In genomic region chr18:57561728-57562423, GRCh38 we compare ENCODE assay signal across 8 cellular contexts. TPM values are rescaled to one million over a fixed set of nuclear protein-coding genes. Genes with fewer than 3 reads are reported as not detected.
DNase-seq lines count a peak whose midpoint lies in the region; ATAC-seq and TF ChIP-seq lines count a peak whose summit lies in the region.

No MANE protein-coding gene starts in this region.

- no peak for TF ChIP-seq POLR2A in heart left ventricle (IDR thresholded peaks at IDR 0.05)

- H3K27me3 ChIP-seq in H9 (ENCODE audit: insufficient read depth, low read length), result no peaks in the 10 kb centered on the region
- no peaks in the 10 kb centered on the region for H3K27me3 ChIP-seq in heart left ventricle

- no peak overlapping the region for H3K4me2 ChIP-seq in H9 (ENCODE audit: insufficient read depth, insufficient read length, low read length)

- POLR2A ChIA-PET in activated CD8-positive, alpha-beta T cell treated with anti-CD3 and anti-CD28 coated beads, Interleukin-2, amount 10 ng/mL, durations not matched to agents 7 days and 5 days (lab: Charles Lee), result no interaction called here

- peak overlapping the region in 1 of 3 experiments; percentile 12; a peak in 1 of 7 replicates for H3K27ac Mint-ChIP-seq in H9
- H3K27ac Mint-ChIP-seq in activated CD8-positive, alpha-beta T cell treated with anti-CD3 and anti-CD28 coated beads, Interleukin-2, amount 10 ng/mL, durations not matched to agents 7 days and 5 days, result no peak overlapping the region

- no peak overlapping the region for H3K27ac ChIP-seq in H9 (ENCODE audit: insufficient read length, low read depth, low read length)
- no peak overlapping the region for H3K27ac ChIP-seq in heart left ventricle

- no peak overlapping the region for H3K56ac ChIP-seq in H9 (ENCODE audit: insufficient read length, low read depth, low read length)

- no peak overlapping the region for H3K23ac ChIP-seq in H9 (ENCODE audit: insufficient read length, low read depth, low read length)

- no peaks in the 10 kb centered on the region for H3K9me3 Mint-ChIP-seq in H9
- no peaks in the 10 kb centered on the region for H3K9me3 Mint-ChIP-seq in activated CD8-positive, alpha-beta T cell treated with anti-CD3 and anti-CD28 coated beads, Interleukin-2, amount 10 ng/mL, durations not matched to agents 7 days and 5 days (ENCODE audit: insufficient read depth)

- intact Hi-C loops in heart left ventricle (cut with DNase I), result loop anchor here (2.0 to 10.0 kb wide), 9 partner anchors 687 to 917 kb away; no protein-coding TSS in a partner anchor

- H3K27me3 Mint-ChIP-seq in H9 (ENCODE audit: low read depth), result no peaks in the 10 kb centered on the region
- H3K27me3 Mint-ChIP-seq in activated CD8-positive, alpha-beta T cell treated with anti-CD3 and anti-CD28 coated beads, Interleukin-2, amount 10 ng/mL, durations not matched to agents 7 days and 5 days (ENCODE audit: low read depth), result no peaks in the 10 kb centered on the region

- peaks cover 4 to 21% (median 18%) of the 10 kb centered on the region in 3 experiments; a peak in 6 of 7 replicates for H3K36me3 Mint-ChIP-seq in H9 (ENCODE audit: insufficient read depth in 1 of 3, low read depth in 3 of 3)
- H3K36me3 Mint-ChIP-seq in activated CD8-positive, alpha-beta T cell treated with anti-CD3 and anti-CD28 coated beads, Interleukin-2, amount 10 ng/mL, durations not matched to agents 7 days and 5 days (ENCODE audit: low read depth), result peaks cover 19% of the 10 kb centered on the region

- H3T11ph ChIP-seq in H9 (ENCODE audit: low read length), result no peak overlapping the region

- peaks cover 0 to 76% (median 51%) of the 10 kb centered on the region in 9 donors for H3K36me3 ChIP-seq in heart left ventricle

- H3K4me1 ChIP-seq in H9 (ENCODE audit: insufficient read depth, low read length), result no peaks in the 10 kb centered on the region
- peaks cover 0 to 19% (median 0%) of the 10 kb centered on the region in 12 donors for H3K4me1 ChIP-seq in heart left ventricle

- DNase-seq in DMS53 (lab: John Stamatoyannopoulos, UW) (peak; percentile 79), H9 (peak; percentile 42), NCI-H345 treated with DMSO at 0.1 percent for 48 hours (lab: John Stamatoyannopoulos, UW; ENCODE audit: unreplicated experiment) (peak; percentile 19), heart left ventricle (no peak), retinal pigment epithelial cell (ENCODE audit: low read depth) (no peak)
- DNase-seq in activated CD8-positive, alpha-beta T cell treated with anti-CD3 and anti-CD28 coated beads, Interleukin-2, amount 10 ng/mL, durations not matched to agents 7 days and 5 days, result peak; percentile 52

- H4K8ac ChIP-seq in H9 (replicated peaks; ENCODE audit: insufficient read length, low read depth, low read length), result no peak overlapping the region

- ATAC-seq in activated CD8-positive, alpha-beta T cell treated with anti-CD3 and anti-CD28 coated beads, Interleukin-2, amount 10 ng/mL, durations not matched to agents 7 days and 5 days, result peak; percentile 11
- peak in 3 of 4 donors; percentile 28 to 44 (median 30) for ATAC-seq in heart left ventricle
- no peak for ATAC-seq in HG02981 (IDR thresholded peaks at IDR 0.05; ENCODE audit: unreplicated experiment)
- no peak for ATAC-seq in GM18511 (IDR thresholded peaks at IDR 0.05; ENCODE audit: unreplicated experiment)

- no peak overlapping the region for H2AK5ac ChIP-seq in H9 (ENCODE audit: insufficient read length, low read length)

- H3K4me3 ChIP-seq in heart left ventricle (no peak overlapping the region), retinal pigment epithelial cell (ENCODE audit: low read length) (no peak overlapping the region)

- H3K79me1 ChIP-seq in H9 (ENCODE audit: insufficient read depth, low read depth, low read length, poor library complexity, severe bottlenecking), result no peaks in the 10 kb centered on the region

- no peak overlapping the region for H3K4me3 Mint-ChIP-seq in H9
- H3K4me3 Mint-ChIP-seq in activated CD8-positive, alpha-beta T cell treated with anti-CD3 and anti-CD28 coated beads, Interleukin-2, amount 10 ng/mL, durations not matched to agents 7 days and 5 days, result no peak overlapping the region

- no peaks in the 10 kb centered on the region for H3K79me2 ChIP-seq in H9 (ENCODE audit: insufficient read depth, low read length)

- no peak overlapping the region for H2BK15ac ChIP-seq in H9 (ENCODE audit: low read depth, low read length)

- TF ChIP-seq CTCF in H9 (conservative IDR thresholded peaks at IDR 0.05) (peak; percentile 92), heart left ventricle (IDR thresholded peaks at IDR 0.05) (peak; percentile 77 to 93 (median 86)), retinal pigment epithelial cell (conservative IDR thresholded peaks at IDR 0.05; ENCODE audit: low read depth, low read length) (peak; percentile 77)

- no CpG with 5 or more reads among the region's 4 CpGs for WGBS in H9 (ENCODE audit: extremely low coverage, insufficient read length, low lambda C conversion rate)
- 42 to 47% (median 45%) methylated on average over 4 of the region's 4 CpGs for WGBS in heart left ventricle, 4 donors

- no peak overlapping the region for H2BK20ac ChIP-seq in H9 (ENCODE audit: low read depth, low read length, poor library complexity, severe bottlenecking)

- no peak overlapping the region for H3K9ac ChIP-seq in H9 (ENCODE audit: extremely low read depth, insufficient read length, low read length)

- H3K14ac ChIP-seq in H9 (ENCODE audit: insufficient read depth, low read length), result no peak overlapping the region

- no peak overlapping the region for H3K18ac ChIP-seq in H9 (ENCODE audit: insufficient read length, low read depth, low read length)

- H2AFZ ChIP-seq in H9 (ENCODE audit: low read length), result no peak overlapping the region

- H3K4me1 Mint-ChIP-seq in H9, result peaks cover 5 to 6% of the 10 kb centered on the region in 2 experiments
- no peaks in the 10 kb centered on the region for H3K4me1 Mint-ChIP-seq in activated CD8-positive, alpha-beta T cell treated with anti-CD3 and anti-CD28 coated beads, Interleukin-2, amount 10 ng/mL, durations not matched to agents 7 days and 5 days (ENCODE audit: low read depth)

- H4K5ac ChIP-seq in H9 (ENCODE audit: insufficient read length, low read depth, low read length), result no peak overlapping the region

- no peak overlapping the region for H2BK5ac ChIP-seq in H9 (ENCODE audit: insufficient read length, low read length)

- H4K91ac ChIP-seq in H9 (ENCODE audit: insufficient read length, low read depth, low read length), result no peak overlapping the region

- no peaks in the 10 kb centered on the region for H3K23me2 ChIP-seq in H9 (ENCODE audit: insufficient read length, low read depth, low read length, poor library complexity, severe bottlenecking)

- H3K4ac ChIP-seq in H9 (ENCODE audit: low read depth, low read length), result no peak overlapping the region

- H4K20me1 ChIP-seq in H9 (ENCODE audit: control insufficient read depth, insufficient read depth, insufficient read length), result no peaks in the 10 kb centered on the region

- H2BK12ac ChIP-seq in H9 (ENCODE audit: insufficient read length, low read depth, low read length), result no peak overlapping the region

- no peak overlapping the region for H2BK120ac ChIP-seq in H9 (ENCODE audit: low read depth, low read length, poor library complexity, severe bottlenecking)

- CTCF ChIA-PET in activated CD8-positive, alpha-beta T cell treated with anti-CD3 and anti-CD28 coated beads, Interleukin-2, amount 10 ng/mL, durations not matched to agents 7 days and 5 days (lab: Charles Lee), result interaction anchor here (0.6 to 2.1 kb wide), 17 partner anchors 9 to 859 kb away, joined by 3 to 12 read pairs (median 3); no protein-coding TSS in a partner anchor

- H3K9me3 ChIP-seq in H9 (ENCODE audit: control insufficient read depth, low read depth, low read length), result no peaks in the 10 kb centered on the region
- no peaks in the 10 kb centered on the region for H3K9me3 ChIP-seq in heart left ventricle

RNA-seq across cellular contexts. Expression of gene FECH, which starts 24.6 kb away (rescaled TPM):
- total RNA-seq in H9 (2021), result 24.1 and 24.8 TPM in 2 replicates
- 10 to 100 TPM; 21.1 to 26.7 TPM for total RNA-seq in activated CD8-positive, alpha-beta T cell treated with anti-CD3 and anti-CD28 coated beads, Interleukin-2, amount 10 ng/mL, durations not matched to agents 7 days and 5 days
- 10 to 100 TPM; 29.0 to 93.3 (median 50.7) TPM for total RNA-seq in heart left ventricle
- polyA plus RNA-seq in heart left ventricle, result 10 to 100 TPM in 1 of 2 donors, 1 to 10 TPM in 1; 4.7 to 21.0 TPM

RNA-seq across cellular contexts. Expression of gene NARS1, which starts 59.8 kb away (rescaled TPM):
- total RNA-seq in H9 (2021), result 143 and 148 TPM in 2 replicates
- 10 to 100 TPM; 87.1 to 89.1 TPM for total RNA-seq in activated CD8-positive, alpha-beta T cell treated with anti-CD3 and anti-CD28 coated beads, Interleukin-2, amount 10 ng/mL, durations not matched to agents 7 days and 5 days
- total RNA-seq in heart left ventricle, result 100 to 1,000 TPM in 8 of 9 donors, 10 to 100 TPM in 1; 90.3 to 158 (median 114) TPM
- polyA plus RNA-seq in heart left ventricle, result 100 to 1,000 TPM in 1 of 2 donors, 10 to 100 TPM in 1; 69.5 to 138 TPM

Comparison
In these comparisons a context has a peak if more than half of its experiments do, and no peak if none do; other contexts are left out.
1. DNase-seq: peak in DMS53 (single experiment), H9 (single experiment), NCI-H345 treated with DMSO at 0.1 percent for 48 hours (single experiment) and activated CD8-positive, alpha-beta T cell treated with anti-CD3 and anti-CD28 coated beads, Interleukin-2, amount 10 ng/mL, durations not matched to agents 7 days and 5 days (single experiment); none in heart left ventricle (0 of 5) and retinal pigment epithelial cell (single experiment).
2. ATAC-seq: peak in activated CD8-positive, alpha-beta T cell treated with anti-CD3 and anti-CD28 coated beads, Interleukin-2, amount 10 ng/mL, durations not matched to agents 7 days and 5 days (single experiment) and heart left ventricle (3 of 4); none in HG02981 (single experiment) and GM18511 (single experiment).
3. Peak in every context shown above with its lines, with median percentiles within 50 percentile points of each other: CTCF ChIP-seq.